Comparison of ENCODE assay signal across 21 cellular contexts in genomic region chr2:112268547-112268946, GRCh38. TPM values are rescaled to one million over a fixed set of nuclear protein-coding genes. Genes with fewer than 3 reads are reported as not detected.
DNase-seq lines count a peak whose midpoint lies in the region; ATAC-seq, FAIRE-seq and TF ChIP-seq lines count a peak whose summit lies in the region.
"Had no signal": no experiment of that assay in that cellular context is flagged by ENCODE, and none has a peak within 500 bp of the region (broad histone marks: within the 10 kb centered on the region; RNA-seq: fewer than 3 reads in every experiment).

No MANE protein-coding gene starts in this region.

- H4K20me1 ChIP-seq in mammary epithelial cell (ENCODE audit: insufficient read depth, low read length) (no peaks in the 10 kb centered on the region), HCT116 (ENCODE audit: insufficient read depth) (no peaks in the 10 kb centered on the region)

- H3K27ac ChIP-seq in mammary epithelial cell (ENCODE audit: insufficient read depth, low read depth, low read length) (no peak overlapping the region), HCT116 (ENCODE audit: low read depth, low read length) (no peak overlapping the region)
- no peak overlapping the region for H3K27ac ChIP-seq in effector memory CD4-positive, alpha-beta T cell (ENCODE audit: insufficient read depth, low read length, poor library complexity, severe bottlenecking)
- H3K27ac ChIP-seq: HL-60 had no signal

- RAD21 ChIA-PET in HCT116 (lab: Charles Lee; ENCODE audit: low non-redundant PET in 1 of 2, low total read pairs in 2 of 2, uncharacterized antibody in 2 of 2, unreplicated experiment in 2 of 2) = no interaction called here

- H3K4me2 ChIP-seq in mammary epithelial cell (ENCODE audit: insufficient read depth, low read depth, low read length) (no peak overlapping the region), HCT116 (ENCODE audit: low read length) (no peak overlapping the region)

- no peak for TF ChIP-seq POLR2A in HCT116 (IDR thresholded peaks at IDR 0.05; ENCODE audit: borderline replicate concordance, extremely low read depth, insufficient read depth, insufficient read length)

- dilution Hi-C loops in mammary epithelial cell (cut with HindIII; ENCODE audit: low sequenced_read_pairs) = no loop called here

- H3K9me3 ChIP-seq in mammary epithelial cell (replicated peaks; ENCODE audit: insufficient read depth, low read length) = no peaks in the 10 kb centered on the region
- H3K9me3 ChIP-seq in HCT116 (ENCODE audit: control insufficient read depth in 1 of 2, insufficient read depth in 1 of 2, low read depth in 1 of 2, low read length in 2 of 2) = no peaks in the 10 kb centered on the region
- H3K9me3 ChIP-seq in effector memory CD4-positive, alpha-beta T cell (ENCODE audit: control insufficient read depth, low read length) = no peaks in the 10 kb centered on the region

- H3K4me1 ChIP-seq in mammary epithelial cell (ENCODE audit: insufficient read depth, low read length) (no peaks in the 10 kb centered on the region), HCT116 (ENCODE audit: control insufficient read depth in 1 of 2, insufficient read depth in 2 of 2, low read length in 2 of 2) (no peaks in the 10 kb centered on the region)
- no peaks in the 10 kb centered on the region for H3K4me1 ChIP-seq in effector memory CD4-positive, alpha-beta T cell (ENCODE audit: control insufficient read depth, insufficient read depth, low read length, poor library complexity, severe bottlenecking)

- H3K9me3 Mint-ChIP-seq in MCF 10A (ENCODE audit: unreplicated experiment) = peaks cover 9% of the 10 kb centered on the region
- peaks cover 9% of the 10 kb centered on the region for H3K9me3 Mint-ChIP-seq in T-helper 2 cell treated with Interferon-gamma antibody and Interleukin-4, amounts not matched to agents 5 μg/mL and 100 μg/mL, for 36 hours

- H3K9ac ChIP-seq in mammary epithelial cell (ENCODE audit: insufficient read depth, low read length) = no peak overlapping the region
- no peak overlapping the region for H3K9ac ChIP-seq in HCT116 (ENCODE audit: low read length)

- H3K79me2 ChIP-seq in mammary epithelial cell (ENCODE audit: insufficient read depth, low read length) (no peaks in the 10 kb centered on the region), HCT116 (ENCODE audit: insufficient read depth, low read length) (no peaks in the 10 kb centered on the region)

- no peak for TF ChIP-seq RAD21 in HCT116 (IDR thresholded peaks at IDR 0.05; ENCODE audit: low read depth)

- H3K27me3 Mint-ChIP-seq in MCF 10A (ENCODE audit: insufficient read depth, unreplicated experiment) = no peaks in the 10 kb centered on the region
- H3K27me3 Mint-ChIP-seq in T-helper 2 cell treated with Interferon-gamma antibody and Interleukin-4, amounts not matched to agents 5 μg/mL and 100 μg/mL, for 36 hours (ENCODE audit: low read depth) = peaks cover 3% of the 10 kb centered on the region
- H3K27me3 Mint-ChIP-seq: B cell; CD8-positive, alpha-beta memory T cell; IgD-negative memory B cell had no signal

- H3K27ac Mint-ChIP-seq in MCF 10A (ENCODE audit: low read depth, unreplicated experiment) = no peak overlapping the region
- H3K27ac Mint-ChIP-seq in T-helper 2 cell treated with Interferon-gamma antibody and Interleukin-4, amounts not matched to agents 5 μg/mL and 100 μg/mL, for 36 hours = no peak overlapping the region
- H3K27ac Mint-ChIP-seq: B cell; CD4-positive, CD25-positive, alpha-beta regulatory T cell; H9 had no signal

- no peaks in the 10 kb centered on the region for H3K9me2 ChIP-seq in HCT116 (ENCODE audit: insufficient read depth)

- BruUV-seq in mammary epithelial cell (replicated peaks; lab: Mats Ljungman, UMichigan) (no TSS peak), MCF 10A (replicated peaks; lab: Mats Ljungman, UMichigan) (no TSS peak), HCT116 (replicated peaks; lab: Mats Ljungman, UMichigan) (no TSS peak)

- WGBS in mammary epithelial cell (ENCODE audit: low coverage, missing lambda C conversion rate) = 100% methylated on average over 1 of the region's 1 CpG

- no peaks in the 10 kb centered on the region for H3K36me3 Mint-ChIP-seq in MCF 10A (ENCODE audit: insufficient read depth, unreplicated experiment)
- H3K36me3 Mint-ChIP-seq in T-helper 2 cell treated with Interferon-gamma antibody and Interleukin-4, amounts not matched to agents 5 μg/mL and 100 μg/mL, for 36 hours (ENCODE audit: low read depth) = peaks cover 2% of the 10 kb centered on the region
- H3K36me3 Mint-ChIP-seq: IgD-negative memory B cell had no signal

- no peak for TF ChIP-seq CTCF in mammary epithelial cell (conservative IDR thresholded peaks at IDR 0.05 in 1 of 2, IDR thresholded peaks at IDR 0.05 in 1 of 2; ENCODE audit: extremely low read depth in 1 of 2, insufficient read depth in 1 of 2, low read depth in 1 of 2, low read length in 2 of 2)
- no peak for TF ChIP-seq CTCF in MCF 10A (IDR thresholded peaks at IDR 0.05; ENCODE audit: unreplicated experiment)
- TF ChIP-seq CTCF in HCT116 (IDR thresholded peaks at IDR 0.05 in 2 of 3, conservative IDR thresholded peaks at IDR 0.05 in 1 of 3; ENCODE audit: borderline replicate concordance in 1 of 3, insufficient read depth in 1 of 3, low read depth in 2 of 3, low read length in 2 of 3) = no peak
- no peak for TF ChIP-seq CTCF in bronchial epithelial cell (IDR thresholded peaks at IDR 0.05; ENCODE audit: insufficient read depth, low read length, severe bottlenecking)

- POLR2A ChIA-PET in MCF 10A (lab: Yijun Ruan, JAX) = interaction anchor here (0.8 to 1.4 kb wide), 3 partner anchors 9 to 315 kb away, joined by 3 to 7 read pairs (median 3); no protein-coding TSS in a partner anchor
- POLR2A ChIA-PET in HCT116 (lab: Charles Lee) = no interaction called here

- H3K27me3 ChIP-seq in mammary epithelial cell (ENCODE audit: insufficient read depth, low read length) (no peaks in the 10 kb centered on the region), HCT116 (ENCODE audit: insufficient read depth, low read length) (no peaks in the 10 kb centered on the region), bronchial epithelial cell (ENCODE audit: control insufficient read depth, insufficient read depth, low read length) (no peaks in the 10 kb centered on the region)
- H3K27me3 ChIP-seq in effector memory CD4-positive, alpha-beta T cell (replicated peaks; ENCODE audit: control insufficient read depth, insufficient read depth, low read length, poor library complexity, severe bottlenecking) = no peaks in the 10 kb centered on the region

- H3K4me3 ChIP-seq in mammary epithelial cell (replicated peaks in 1 of 3; ENCODE audit: insufficient read depth in 1 of 3, low read depth in 2 of 3, low read length in 3 of 3) (no peak overlapping the region), HCT116 (replicated peaks in 1 of 2; ENCODE audit: low read depth in 1 of 2, low read length in 2 of 2) (no peak overlapping the region), bronchial epithelial cell (ENCODE audit: low read depth, low read length) (no peak overlapping the region)
- H3K4me3 ChIP-seq in effector memory CD4-positive, alpha-beta T cell (ENCODE audit: insufficient read depth, low read depth, low read length, poor library complexity, severe bottlenecking) = no peak overlapping the region

- H2AFZ ChIP-seq in mammary epithelial cell (ENCODE audit: low read depth, low read length) (peak overlapping the region; percentile 16), HCT116 (ENCODE audit: low read depth, low read length, poor library complexity, severe bottlenecking) (peak overlapping the region; percentile 4)

- intact Hi-C loops in mammary epithelial cell (cut with micrococcal nuclease) (no loop called here), MCF 10A (cut with micrococcal nuclease) (no loop called here), HCT116 (cut with micrococcal nuclease) (no loop called here)

- no peaks in the 10 kb centered on the region for H3K4me1 Mint-ChIP-seq in MCF 10A (ENCODE audit: insufficient read depth, unreplicated experiment)
- H3K4me1 Mint-ChIP-seq in T-helper 2 cell treated with Interferon-gamma antibody and Interleukin-4, amounts not matched to agents 5 μg/mL and 100 μg/mL, for 36 hours (ENCODE audit: low read depth) = peaks cover 6% of the 10 kb centered on the region
- H3K4me1 Mint-ChIP-seq: B cell had no signal

- in situ Hi-C loops in mammary epithelial cell (cut with MboI; ENCODE audit: low sequenced_read_pairs in 2 of 2) = loop anchor here in 1 of 2 donors (10.0 kb wide), 1 partner anchor 186 kb away; no protein-coding TSS in a partner anchor

- H3K4me3 Mint-ChIP-seq in MCF 10A (ENCODE audit: unreplicated experiment) = no peak overlapping the region
- H3K4me3 Mint-ChIP-seq in T-helper 2 cell treated with Interferon-gamma antibody and Interleukin-4, amounts not matched to agents 5 μg/mL and 100 μg/mL, for 36 hours = no peak overlapping the region
- H3K4me3 Mint-ChIP-seq: B cell; CD8-positive, alpha-beta memory T cell; H9; IgD-negative memory B cell had no signal

- DNase-seq in mammary epithelial cell = no peak
- DNase-seq in MCF 10A (ENCODE audit: unreplicated experiment) = no peak
- no peak for DNase-seq in HCT116 (ENCODE audit: low read depth, low spot score)
- DNase-seq in bronchial epithelial cell (ENCODE audit: low read depth) = no peak
- DNase-seq in urothelium cell line (ENCODE audit: low spot score) = no peak
- DNase-seq in effector memory CD4-positive, alpha-beta T cell = no peak
- DNase-seq in T-helper 2 cell treated with Interferon-gamma antibody and Interleukin-4, amounts not matched to agents 5 μg/mL and 100 μg/mL, for 36 hours (ENCODE audit: low spot score) = no peak
- DNase-seq in A172 (ENCODE audit: low spot score) = no peak
- DNase-seq: 8988T; C1 segment of cervical spinal cord; CD4-positive, CD25-positive, alpha-beta regulatory T cell; CD8-positive, alpha-beta memory T cell; COR-L47; GDM1; GOT3; H9; KG1 had no signal

- CTCF ChIA-PET in mammary epithelial cell (lab: Charles Lee; ENCODE audit: low non-redundant PET) (interaction anchor here (0.6 kb wide), 1 partner anchor 67 kb away, joined by 3 read pairs; no protein-coding TSS in a partner anchor), MCF 10A (lab: Yijun Ruan, JAX) (interaction anchor here (0.7 to 1.4 kb wide), 2 partner anchors 9 to 82 kb away, joined by 3 to 6 read pairs; no protein-coding TSS in a partner anchor), HCT116 (lab: Charles Lee) (no interaction called here)

- H3K36me3 ChIP-seq in mammary epithelial cell (ENCODE audit: insufficient read depth, low read length) = no peaks in the 10 kb centered on the region
- H3K36me3 ChIP-seq in HCT116 (ENCODE audit: control insufficient read depth in 1 of 2, insufficient read depth in 2 of 2, low read length in 2 of 2) = no peaks in the 10 kb centered on the region
- no peaks in the 10 kb centered on the region for H3K36me3 ChIP-seq in bronchial epithelial cell (ENCODE audit: control insufficient read depth, insufficient read depth, low read length)
- H3K36me3 ChIP-seq in effector memory CD4-positive, alpha-beta T cell (ENCODE audit: control insufficient read depth, insufficient read depth, low read length) = no peaks in the 10 kb centered on the region

- ATAC-seq in HCT116 = no peak

- FAIRE-seq in bronchial epithelial cell (lab: Jason Lieb, UNC) (peak; percentile 43), urothelium cell line (lab: Jason Lieb, UNC) (peak; percentile 55)
- FAIRE-seq: D721Med had no signal

RNA-seq across cellular contexts. Expression of gene ZC3H6, which starts 6.8 kb away (rescaled TPM):
- 10 to 100 TPM in 1 of 2 donors, 1 to 10 TPM in 1; 6.0 to 10.6 TPM for total RNA-seq in mammary epithelial cell
- polyA plus RNA-seq in mammary epithelial cell = 0.58 TPM
- 4.4 TPM for polyA minus RNA-seq in mammary epithelial cell
- total RNA-seq in MCF 10A (2022) = 16.9 and 18.6 TPM in 2 replicates
- 7.0 TPM for total RNA-seq in HCT116 (2021; ENCODE audit: unreplicated experiment)
- polyA plus RNA-seq in HCT116 (2012) = 2.1 and 2.8 TPM in 2 replicates
- total RNA-seq in bronchial epithelial cell = 3.4 and 5.6 TPM in 2 replicates
- total RNA-seq in A172 (2014; rRNA removed; shearing (Covaris generic)) = 8.4 and 9.3 TPM in 2 replicates

RNA-seq across cellular contexts. Expression of gene ZC3H8, which starts 13.7 kb away (rescaled TPM):
- total RNA-seq in mammary epithelial cell (10 to 100 TPM; 13.8 to 19.9 TPM), MCF 10A (2022) (20.6 and 30.5 TPM in 2 replicates), HCT116 (2021; ENCODE audit: unreplicated experiment) (13.4 TPM), bronchial epithelial cell (7.9 and 11.5 TPM in 2 replicates)
- polyA plus RNA-seq in mammary epithelial cell = 3.7 TPM
- not detected for polyA minus RNA-seq in mammary epithelial cell
- polyA plus RNA-seq in HCT116 (2012) = 8.4 and 9.2 TPM in 2 replicates
- total RNA-seq in A172 (2014; rRNA removed; shearing (Covaris generic)) = 9.0 and 10.5 TPM in 2 replicates
